Comparison of ENCODE assay signal across 8 cellular contexts in the genomic region with DNA sequence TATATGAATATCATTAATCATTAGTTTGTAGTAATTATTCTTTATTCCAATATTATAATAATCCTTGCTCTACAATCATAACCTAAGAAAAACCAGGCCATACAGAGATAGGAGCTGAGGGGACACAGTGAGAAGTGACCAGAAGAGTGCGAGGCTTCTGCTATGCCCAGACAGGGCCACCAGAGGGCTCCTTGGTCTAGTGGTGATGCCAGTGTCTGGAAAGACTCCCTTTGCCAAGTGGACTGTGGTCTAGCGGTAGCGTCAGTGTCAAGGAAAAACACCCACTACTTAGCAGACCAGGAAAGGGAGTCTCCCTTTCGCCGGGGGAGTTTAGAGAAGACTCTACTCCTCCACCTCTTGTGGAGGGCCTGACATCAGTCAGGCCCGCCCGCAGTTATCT. TPM values are rescaled to one million over a fixed set of nuclear protein-coding genes. Genes with fewer than 3 reads are reported as not detected.
DNase-seq lines count a peak whose midpoint lies in the region; ATAC-seq, FAIRE-seq and TF ChIP-seq lines count a peak whose summit lies in the region.
"Not testable (repeated sequence)": the region's sequence is repeated elsewhere in the genome, so short reads cannot be mapped to it uniquely, and the experiment has no call there.

No MANE protein-coding gene starts in this region.

- H3K36me3 Mint-ChIP-seq in T-helper 17 cell (ENCODE audit: low read depth): not testable (repeated sequence)

- peaks cover 14% of the 10 kb centered on the region for H3K4me1 Mint-ChIP-seq in T-helper 17 cell

- not testable (repeated sequence) for H3K27ac ChIP-seq in 22Rv1; MM.1S (ENCODE audit: low read length)

- not testable (repeated sequence) for H4K20me1 ChIP-seq in MM.1S (ENCODE audit: insufficient read depth, low read length)

- not testable (repeated sequence) for DNase-seq in MM.1S
- DNase-seq in T-helper 17 cell (peak in 1 of 3 donors; percentile 18), cerebellar cortex (ENCODE audit: low spot score) (peak; percentile 26), islet precursor cell (peak; percentile 57)
- DNase-seq in activated T-cell treated with anti-CD3 and anti-CD28 coated beads, Interleukin-2, amount 50 U/mL, for 1 hour: peak; percentile 52
- peak; percentile 17 to 23 for DNase-seq in stimulated activated CD4-positive, alpha-beta T cell treated with anti-CD3 and anti-CD28 coated beads, Interleukin-15, amount 100 ng/mL, for 48 hours (ENCODE audit: low read depth in 2 of 2)

- peak; percentile 28 for FAIRE-seq in G401.6 (lab: Jason Lieb, UNC)

- H3K27me3 Mint-ChIP-seq in T-helper 17 cell: not testable (repeated sequence)

- H3K9me2 ChIP-seq in MM.1S (replicated peaks; ENCODE audit: insufficient read depth, low read length): not testable (repeated sequence)

- not testable (repeated sequence) for H3K9ac ChIP-seq in MM.1S (ENCODE audit: low read length)

- H3K4me2 ChIP-seq in MM.1S (ENCODE audit: low read depth, low read length): not testable (repeated sequence)

- not testable (repeated sequence) for H3F3A ChIP-seq in MM.1S (ENCODE audit: insufficient read depth, low read length)

- not testable (repeated sequence) for H3K79me2 ChIP-seq in MM.1S (ENCODE audit: low read length)

- H3K4me3 Mint-ChIP-seq in T-helper 17 cell: not testable (repeated sequence)

- H3K27ac Mint-ChIP-seq in T-helper 17 cell: peak overlapping the region; percentile 1

- H3K36me3 ChIP-seq in MM.1S (replicated peaks; ENCODE audit: insufficient read depth, low read length): not testable (repeated sequence)

- not testable (repeated sequence) for H3K9me3 ChIP-seq in MM.1S (replicated peaks; ENCODE audit: insufficient read depth, low read length); T-helper 17 cell (ENCODE audit: control insufficient read depth, low read length, poor library complexity, severe bottlenecking)

- not testable (repeated sequence) for H2AFZ ChIP-seq in MM.1S (ENCODE audit: low read length)

- H3K27me3 ChIP-seq in MM.1S (replicated peaks; ENCODE audit: insufficient read depth, low read length): not testable (repeated sequence)

- TF ChIP-seq CTCF in 22Rv1 (IDR thresholded peaks at IDR 0.05) (peak; percentile 53), MM.1S (IDR thresholded peaks at IDR 0.05; ENCODE audit: low read length) (peak; percentile 32; the same call in 1 of the 2 replicates)

- H3K4me1 ChIP-seq in MM.1S (ENCODE audit: low read length): not testable (repeated sequence)

- ATAC-seq in T-helper 17 cell: not testable (repeated sequence)

- H3K4me3 ChIP-seq in MM.1S (ENCODE audit: low read length): not testable (repeated sequence)

RNA-seq across cellular contexts. Expression of gene MRPL17, which starts 28.4 kb away (rescaled TPM):
- total RNA-seq in T-helper 17 cell: 10 to 100 TPM; 10.9 TPM

RNA-seq across cellular contexts. Expression of gene DCHS1, which starts 55.9 kb away (rescaled TPM):
- 1 to 10 TPM; 1.8 to 8.0 TPM for total RNA-seq in T-helper 17 cell
